In the genomic region with DNA sequence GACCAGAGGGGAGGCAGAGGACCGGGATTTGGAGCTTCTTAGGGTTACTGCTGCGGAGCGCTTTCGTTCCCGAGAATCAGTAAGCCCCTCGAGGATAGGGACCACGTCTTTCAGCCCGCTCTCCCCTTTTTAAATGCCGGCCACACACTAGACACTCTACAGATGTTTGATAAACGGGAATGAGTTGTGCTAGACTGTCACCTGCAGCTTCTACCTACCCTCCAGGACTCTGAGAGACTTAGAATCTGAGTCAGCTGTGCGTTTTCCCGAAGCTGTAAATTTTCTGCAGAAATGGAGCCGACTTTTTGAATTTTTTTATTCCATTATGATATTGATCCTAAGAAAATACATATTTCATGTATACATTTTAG, we compare ENCODE assay signal across 7 cellular contexts. TPM values are rescaled to one million over a fixed set of nuclear protein-coding genes. Genes with fewer than 3 reads are reported as not detected.
A peak's percentile ranks its signal among the peaks of the same experiment; 100 is the strongest.
DNase-seq lines count a peak whose midpoint lies in the region; ATAC-seq and TF ChIP-seq lines count a peak whose summit lies in the region.

No MANE protein-coding gene starts in this region.

- TF ChIP-seq CTCF in HEK293 (tag by site-specific recombination; IDR thresholded peaks at IDR 0.05) (no peak), PC-3 (conservative IDR thresholded peaks at IDR 0.05; ENCODE audit: low read depth, low read length) (no peak), fibroblast of lung (conservative IDR thresholded peaks at IDR 0.05 in 1 of 2, IDR thresholded peaks at IDR 0.05 in 1 of 2; ENCODE audit: low read depth in 1 of 2, low read length in 2 of 2) (no peak)

- no TSS peak for BruUV-seq in PC-3 (replicated peaks; lab: Mats Ljungman, UMichigan)

- DNase-seq in PC-3 (no peak), fibroblast of lung (ENCODE audit: low read depth in 2 of 2) (no peak), putamen (ENCODE audit: low spot score) (no peak)
- DNase-seq in stimulated activated CD4-positive, alpha-beta T cell treated with anti-CD3 and anti-CD28 coated beads, Interleukin-4, amount 100 ng/mL, for 1 hour: no peak

- H3K9ac ChIP-seq in PC-3 (ENCODE audit: low read length) (peak overlapping the region; percentile 81; the same call in 1 of the 2 replicates), fibroblast of lung (ENCODE audit: insufficient read depth, low read length) (peak overlapping the region; percentile 66), skeletal muscle tissue (ENCODE audit: low read depth in 1 of 3, low read length in 3 of 3) (peak overlapping the region; percentile 75 to 85 (median 79))

- H3K27me3 ChIP-seq in PC-3 (ENCODE audit: low read length): no peaks in the 10 kb centered on the region
- H3K27me3 ChIP-seq in fibroblast of lung (ENCODE audit: control insufficient read depth, insufficient read depth, low read length): no peaks in the 10 kb centered on the region
- H3K27me3 ChIP-seq in skeletal muscle tissue (ENCODE audit: control insufficient read depth in 3 of 3, insufficient read depth in 3 of 3, low read length in 3 of 3): no peaks in the 10 kb centered on the region

- H3K4me2 ChIP-seq in PC-3 (ENCODE audit: low read length) (peak overlapping the region; percentile 99), fibroblast of lung (ENCODE audit: extremely low read depth, insufficient read depth, low read length) (peak overlapping the region; percentile 89)

- H4K20me1 ChIP-seq in PC-3 (ENCODE audit: low read length) (no peaks in the 10 kb centered on the region), fibroblast of lung (ENCODE audit: control insufficient read depth, extremely low read depth, insufficient read depth, low read length) (no peaks in the 10 kb centered on the region)

- no peaks in the 10 kb centered on the region for H3K4me1 ChIP-seq in HEK293 (ENCODE audit: control insufficient read depth, insufficient read depth, low read length)
- peaks cover 9% of the 10 kb centered on the region for H3K4me1 ChIP-seq in PC-3 (ENCODE audit: insufficient read depth, low read length)
- no peaks in the 10 kb centered on the region for H3K4me1 ChIP-seq in fibroblast of lung (ENCODE audit: control insufficient read depth, extremely low read depth, insufficient read depth, low read length)
- peaks cover 9 to 13% (median 10%) of the 10 kb centered on the region in 3 donors for H3K4me1 ChIP-seq in skeletal muscle tissue (ENCODE audit: control insufficient read depth in 3 of 3, insufficient read depth in 3 of 3, low read length in 3 of 3)

- intact Hi-C loops in PC-3 (cut with micrococcal nuclease): no loop called here

- POLR2A ChIA-PET in HEK293 (lab: Yijun Ruan, JAX): interaction anchor here (0.7 to 4.9 kb wide), 10 partner anchors 11 to 247 kb away, joined by 3 to 61 read pairs (median 6); a partner anchor contains a TSS
- POLR2A ChIA-PET in PC-3 (lab: Charles Lee; ENCODE audit: unreplicated experiment): interaction anchor here (0.8 kb wide), 1 partner anchor 23 kb away, joined by 31 read pairs; no protein-coding TSS in a partner anchor

- H3F3A ChIP-seq in PC-3 (ENCODE audit: low read length, unreplicated experiment): no peaks in the 10 kb centered on the region

- H3K36me3 ChIP-seq in HEK293 (ENCODE audit: control insufficient read depth in 2 of 2, insufficient read depth in 1 of 2, low read length in 2 of 2) (no peaks in the 10 kb centered on the region), PC-3 (ENCODE audit: low read depth, low read length) (no peaks in the 10 kb centered on the region), fibroblast of lung (ENCODE audit: control insufficient read depth, insufficient read depth, low read length) (no peaks in the 10 kb centered on the region), skeletal muscle tissue (ENCODE audit: control insufficient read depth in 3 of 3, insufficient read depth in 3 of 3, low read length in 3 of 3) (no peaks in the 10 kb centered on the region)

- H3K9me2 ChIP-seq in PC-3 (replicated peaks; ENCODE audit: low read length): no peaks in the 10 kb centered on the region

- CTCF ChIA-PET in HEK293 (lab: Yijun Ruan, JAX) (interaction anchor here (0.6 to 1.4 kb wide), 4 partner anchors 53 to 262 kb away, joined by 3 to 7 read pairs (median 4); no protein-coding TSS in a partner anchor), PC-3 (lab: Charles Lee) (interaction anchor here (0.6 to 1.2 kb wide), 3 partner anchors 10 to 42 kb away, joined by 3 to 8 read pairs (median 5); no protein-coding TSS in a partner anchor)

- H3K79me2 ChIP-seq in PC-3 (ENCODE audit: low read length) (no peaks in the 10 kb centered on the region), fibroblast of lung (ENCODE audit: control insufficient read depth, insufficient read depth, low read length) (no peaks in the 10 kb centered on the region)

- H2AFZ ChIP-seq in PC-3 (ENCODE audit: low read length) (peak overlapping the region; percentile 100), fibroblast of lung (ENCODE audit: low read length) (peak overlapping the region; percentile 95)

- H3K9me3 ChIP-seq in HEK293 (ENCODE audit: control insufficient read depth, insufficient read depth, low read depth, low read length) (no peaks in the 10 kb centered on the region), PC-3 (ENCODE audit: low read length) (no peaks in the 10 kb centered on the region), fibroblast of lung (ENCODE audit: control insufficient read depth, insufficient read depth, low read depth, low read length) (no peaks in the 10 kb centered on the region), skeletal muscle tissue (ENCODE audit: control insufficient read depth in 3 of 3, low read length in 3 of 3) (no peaks in the 10 kb centered on the region)

- H3K27ac ChIP-seq in HEK293 (ENCODE audit: extremely low read depth, low read depth, low read length): peak overlapping the region; percentile 75
- no peak overlapping the region for H3K27ac ChIP-seq in PC-3 (ENCODE audit: low read length)
- peak overlapping the region; percentile 78 for H3K27ac ChIP-seq in fibroblast of lung (ENCODE audit: insufficient read depth, low read length)
- H3K27ac ChIP-seq in skeletal muscle tissue (ENCODE audit: low read depth, low read length): no peak overlapping the region

- peak; percentile 7 for ATAC-seq in GM18861 (IDR thresholded peaks at IDR 0.05; ENCODE audit: unreplicated experiment)
- peak; percentile 9 for ATAC-seq in PC-3

- H3K4me3 ChIP-seq in HEK293 (ENCODE audit: low read depth, low read length) (peak overlapping the region; percentile 78), PC-3 (ENCODE audit: low read length) (peak overlapping the region; percentile 81), fibroblast of lung (replicated peaks in 1 of 4; ENCODE audit: control extremely low read depth in 1 of 4, insufficient read depth in 1 of 4, low read depth in 3 of 4, low read length in 4 of 4) (peak overlapping the region; percentile 63 to 79 (median 72)), skeletal muscle tissue (ENCODE audit: low read length in 3 of 3) (peak overlapping the region; percentile 85 to 97 (median 93))

TF ChIP-seq in HEK293, 187 proteins besides CTCF, POLR2A, EP300 and RAD21:
- no peak for TF ChIP-seq ZNF549 (tag by site-specific recombination; IDR thresholded peaks at IDR 0.05)
- peak; percentile 36; the same call in 1 of the 2 replicates for TF ChIP-seq ZNF335 (tag by site-specific recombination; conservative IDR thresholded peaks at IDR 0.05)

RNA-seq across cellular contexts. Expression of a gene that starts 0.7 kb away (rescaled TPM):
- total RNA-seq in PC-3 (2014; rRNA removed) (1.7 and 2.7 TPM in 2 replicates), fibroblast of lung (4.6 and 4.8 TPM in 2 replicates), skeletal muscle tissue (5.7 TPM)
- polyA plus RNA-seq in fibroblast of lung: 0.55 and 0.62 TPM in 2 replicates
- 0.45 and 0.58 TPM in 2 replicates for polyA plus RNA-seq in fibroblast of lung (2012)
- polyA minus RNA-seq in fibroblast of lung (ENCODE audit: low replicate concordance): not detected in 2 replicates

RNA-seq across cellular contexts. Expression of a gene that starts 42.7 kb away (rescaled TPM):
- total RNA-seq in PC-3 (2014; rRNA removed) (33.2 and 42.9 TPM in 2 replicates), fibroblast of lung (65.2 and 73.3 TPM in 2 replicates), skeletal muscle tissue (27.7 TPM)
- 51.2 and 57.0 TPM in 2 replicates for polyA plus RNA-seq in fibroblast of lung
- polyA plus RNA-seq in fibroblast of lung (2012): 51.3 and 59.6 TPM in 2 replicates
- polyA minus RNA-seq in fibroblast of lung (ENCODE audit: low replicate concordance): 1.6 and 2.8 TPM in 2 replicates

Comparison
In these comparisons a context has a peak if more than half of its experiments do, and no peak if none do; other contexts are left out.
1. H3K27ac ChIP-seq: peak in HEK293 (single experiment) and fibroblast of lung (single experiment); none in PC-3 (single experiment) and skeletal muscle tissue (single experiment).
2. Peak in every context shown above with its lines, with median percentiles within 50 percentile points of each other: H3K4me3 ChIP-seq and H3K9ac ChIP-seq.